10 cellular contexts compared by ENCODE assay signal in genomic region chr11:9260182-9261146, GRCh38. TPM values are rescaled to one million over a fixed set of nuclear protein-coding genes. Genes with fewer than 3 reads are reported as not detected.
DNase-seq lines count a peak whose midpoint lies in the region; ATAC-seq and TF ChIP-seq lines count a peak whose summit lies in the region.
"Had no signal": no experiment of that assay in that cellular context is flagged by ENCODE, and none has a peak within 500 bp of the region (broad histone marks: within the 10 kb centered on the region; RNA-seq: fewer than 3 reads in every experiment).

No MANE protein-coding gene starts in this region.

- H3K4me3 ChIP-seq in Loucy (ENCODE audit: low read length, poor library complexity, severe bottlenecking) (peak overlapping the region; percentile 4), smooth muscle cell (no peak overlapping the region)

- H3K9me2 ChIP-seq in Loucy (replicated peaks; ENCODE audit: low read depth, low read length), result no peaks in the 10 kb centered on the region

- H3K27me3 ChIP-seq in Loucy (ENCODE audit: insufficient read depth, low read length, poor library complexity, severe bottlenecking) (no peaks in the 10 kb centered on the region), smooth muscle cell (ENCODE audit: low read depth) (no peaks in the 10 kb centered on the region)

- H3K4me1 ChIP-seq in Loucy (ENCODE audit: insufficient read depth, low read length, poor library complexity, severe bottlenecking) (peaks cover 27% of the 10 kb centered on the region), smooth muscle cell (ENCODE audit: low read depth) (no peaks in the 10 kb centered on the region)

- H3F3A ChIP-seq in Loucy (ENCODE audit: low read depth) (0 out of 2 replicates have a peak, but pooled peaks cover 6% of the 10 kb centered on the region), smooth muscle cell (ENCODE audit: low read depth) (no peaks in the 10 kb centered on the region)

- 94% methylated on average over 5 of the region's 5 CpGs for WGBS in smooth muscle cell (ENCODE audit: low lambda C conversion rate)

- peak overlapping the region; percentile 1 for H3K27ac ChIP-seq in smooth muscle cell (ENCODE audit: low read depth)

- H3K9me3 ChIP-seq in Loucy (ENCODE audit: insufficient read depth, low read depth, low read length) (no peaks in the 10 kb centered on the region), smooth muscle cell (replicated peaks; ENCODE audit: low read depth) (no peaks in the 10 kb centered on the region)

- TF ChIP-seq CTCF in Loucy (conservative IDR thresholded peaks at IDR 0.05; ENCODE audit: low read length) (peak; percentile 50), smooth muscle cell (IDR thresholded peaks at IDR 0.05; ENCODE audit: borderline replicate concordance, insufficient read depth, poor library complexity, severe bottlenecking) (no peak)

- H4K20me1 ChIP-seq in Loucy (ENCODE audit: insufficient read depth, low read length, poor library complexity, severe bottlenecking) (peaks cover 15% of the 10 kb centered on the region), smooth muscle cell (ENCODE audit: low read depth) (peaks cover 86% of the 10 kb centered on the region)

- peaks cover 53% of the 10 kb centered on the region for H3K4me1 Mint-ChIP-seq in activated naive CD4-positive, alpha-beta T cell treated with anti-CD3 and anti-CD28 coated beads, Interleukin-2, amount 10 ng/mL, durations not matched to agents 7 days and 5 days

- DNase-seq in activated naive CD4-positive, alpha-beta T cell treated with anti-CD3 and anti-CD28 coated beads, Interleukin-2, amount 10 ng/mL, durations not matched to agents 7 days and 5 days, result peak; percentile 53
- no peak for DNase-seq in activated naive CD4-positive, alpha-beta T cell treated with anti-CD3 and anti-CD28 coated beads, Interleukin-2, amount 50 U/mL, for 72 hours (ENCODE audit: low spot score in 2 of 2)
- peak; percentile 36 for DNase-seq in dermis blood vessel endothelial cell
- DNase-seq in smooth muscle cell (lab: John Stamatoyannopoulos, UW; ENCODE audit: unreplicated experiment), result no peak
- no peak for DNase-seq in NCI-H1436 treated with DMSO at 0.1 percent for 48 hours (lab: John Stamatoyannopoulos, UW)
- no peak for DNase-seq in NCI-H526 treated with DMSO at 0.1 percent for 48 hours (lab: John Stamatoyannopoulos, UW)
- DNase-seq: COR-L47, NCI-H1417 treated with DMSO at 0.1 percent for 48 hours had no signal

- H3K36me3 ChIP-seq in Loucy (ENCODE audit: insufficient read depth, low read length) (no peaks in the 10 kb centered on the region), smooth muscle cell (ENCODE audit: low read depth) (no peaks in the 10 kb centered on the region)

- peak overlapping the region; percentile 52 for H3K4me3 Mint-ChIP-seq in activated naive CD4-positive, alpha-beta T cell treated with anti-CD3 and anti-CD28 coated beads, Interleukin-2, amount 10 ng/mL, durations not matched to agents 7 days and 5 days

- peaks cover 30% of the 10 kb centered on the region for H3K36me3 Mint-ChIP-seq in activated naive CD4-positive, alpha-beta T cell treated with anti-CD3 and anti-CD28 coated beads, Interleukin-2, amount 10 ng/mL, durations not matched to agents 7 days and 5 days
- peaks cover 6 to 8% of the 10 kb centered on the region in 2 donors for H3K36me3 Mint-ChIP-seq in activated naive CD4-positive, alpha-beta T cell treated with anti-CD3 and anti-CD28 coated beads, Interleukin-2, amount 50 U/mL, for 72 hours

- H3K27ac Mint-ChIP-seq in activated naive CD4-positive, alpha-beta T cell treated with anti-CD3 and anti-CD28 coated beads, Interleukin-2, amount 10 ng/mL, durations not matched to agents 7 days and 5 days, result peak overlapping the region; percentile 68
- no peak overlapping the region for H3K27ac Mint-ChIP-seq in activated naive CD4-positive, alpha-beta T cell treated with anti-CD3 and anti-CD28 coated beads, Interleukin-2, amount 50 U/mL, for 72 hours

- H2AFZ ChIP-seq in Loucy (ENCODE audit: low read length), result no peak overlapping the region
- no peak overlapping the region for H2AFZ ChIP-seq in smooth muscle cell (ENCODE audit: low read depth)

- CTCF ChIA-PET in activated naive CD4-positive, alpha-beta T cell treated with anti-CD3 and anti-CD28 coated beads, Interleukin-2, amount 10 ng/mL, durations not matched to agents 7 days and 5 days (lab: Charles Lee), result interaction anchor here (0.5 to 3.1 kb wide), 3 partner anchors 10 to 95 kb away, joined by 4 to 10 read pairs (median 6); no protein-coding TSS in a partner anchor

- no peaks in the 10 kb centered on the region for H3K9me3 Mint-ChIP-seq in activated naive CD4-positive, alpha-beta T cell treated with anti-CD3 and anti-CD28 coated beads, Interleukin-2, amount 10 ng/mL, durations not matched to agents 7 days and 5 days
- no peaks in the 10 kb centered on the region for H3K9me3 Mint-ChIP-seq in activated naive CD4-positive, alpha-beta T cell treated with anti-CD3 and anti-CD28 coated beads, Interleukin-2, amount 50 U/mL, for 72 hours

- H3K79me2 ChIP-seq in Loucy (ENCODE audit: insufficient read depth, low read length) (peaks cover 56% of the 10 kb centered on the region), smooth muscle cell (ENCODE audit: low read depth) (peaks cover 90% of the 10 kb centered on the region)

- H3K9ac ChIP-seq in Loucy (ENCODE audit: low read depth, low read length, poor library complexity, severe bottlenecking) (no peak overlapping the region), smooth muscle cell (ENCODE audit: low read depth) (no peak overlapping the region)

- H3K4me2 ChIP-seq in Loucy (ENCODE audit: low read depth, low read length, poor library complexity, severe bottlenecking) (peak overlapping the region; percentile 41), smooth muscle cell (no peak overlapping the region)

- H3K27me3 Mint-ChIP-seq in activated naive CD4-positive, alpha-beta T cell treated with anti-CD3 and anti-CD28 coated beads, Interleukin-2, amount 10 ng/mL, durations not matched to agents 7 days and 5 days, result peaks cover 3% of the 10 kb centered on the region

- ATAC-seq in activated naive CD4-positive, alpha-beta T cell treated with anti-CD3 and anti-CD28 coated beads, Interleukin-2, amount 50 U/mL, for 72 hours, result no peak
- ATAC-seq in GM18868 (IDR thresholded peaks at IDR 0.05; ENCODE audit: unreplicated experiment), result no peak

RNA-seq across cellular contexts. Expression of gene DENND5A, which starts 4.7 kb away (rescaled TPM):
- 10 to 100 TPM; 66.4 to 94.0 TPM for total RNA-seq in activated naive CD4-positive, alpha-beta T cell treated with anti-CD3 and anti-CD28 coated beads, Interleukin-2, amount 50 U/mL, for 72 hours
- total RNA-seq in dermis blood vessel endothelial cell, result 146 and 195 TPM in 2 replicates
- total RNA-seq in smooth muscle cell, result 66.1 and 81.7 TPM in 2 replicates
- 40.2 and 42.0 TPM in 2 replicates for polyA plus RNA-seq in smooth muscle cell

RNA-seq across cellular contexts. Expression of gene TMEM41B, which starts 53.9 kb away (rescaled TPM):
- 10 to 100 TPM; 30.5 to 41.1 TPM for total RNA-seq in activated naive CD4-positive, alpha-beta T cell treated with anti-CD3 and anti-CD28 coated beads, Interleukin-2, amount 50 U/mL, for 72 hours
- total RNA-seq in dermis blood vessel endothelial cell (33.8 and 48.2 TPM in 2 replicates), smooth muscle cell (57.3 and 95.4 TPM in 2 replicates)
- polyA plus RNA-seq in smooth muscle cell, result 33.6 and 34.8 TPM in 2 replicates

Comparison
In these comparisons a context has a peak if more than half of its experiments do, and no peak if none do; other contexts are left out.
1. DNase-seq: peak in activated naive CD4-positive, alpha-beta T cell treated with anti-CD3 and anti-CD28 coated beads, Interleukin-2, amount 10 ng/mL, durations not matched to agents 7 days and 5 days (single experiment) and dermis blood vessel endothelial cell (single experiment); none in activated naive CD4-positive, alpha-beta T cell treated with anti-CD3 and anti-CD28 coated beads, Interleukin-2, amount 50 U/mL, for 72 hours (0 of 2), smooth muscle cell (single experiment), NCI-H1436 treated with DMSO at 0.1 percent for 48 hours (single experiment) and NCI-H526 treated with DMSO at 0.1 percent for 48 hours (single experiment).